In the genomic region with DNA sequence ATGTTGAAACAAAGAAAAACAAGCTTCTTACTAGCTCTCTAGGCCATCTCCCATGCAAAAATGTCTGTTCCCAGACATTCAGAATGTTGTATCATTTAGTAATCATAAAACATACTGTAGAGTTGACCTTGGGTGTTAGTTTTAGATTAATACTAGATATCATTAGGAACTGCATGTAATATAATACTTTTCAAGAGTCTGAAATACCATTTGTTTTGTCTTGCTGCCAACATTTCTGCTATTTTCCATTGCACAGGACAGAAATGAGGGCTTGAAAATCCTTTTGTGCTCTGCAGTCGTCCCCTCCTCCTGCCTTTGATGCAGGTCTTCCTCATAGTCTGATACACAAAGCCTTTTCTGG, we compare ENCODE assay signal across 11 cellular contexts.
DNase-seq lines count a peak whose midpoint lies in the region; ATAC-seq and TF ChIP-seq lines count a peak whose summit lies in the region.
"Had no signal": no experiment of that assay in that cellular context is flagged by ENCODE, and none has a peak within 500 bp of the region (broad histone marks: within the 10 kb centered on the region; RNA-seq: fewer than 3 reads in every experiment).

No MANE protein-coding gene starts in this region.

- DNase-seq in NCI-H345 (lab: John Stamatoyannopoulos, UW) (peak; percentile 6), NCI-H345 treated with DMSO at 0.1 percent for 48 hours (lab: John Stamatoyannopoulos, UW; ENCODE audit: unreplicated experiment) (no peak), cardiac fibroblast (ENCODE audit: low read depth in 2 of 2) (peak; percentile 48 to 79), upper lobe of left lung (no peak), G401 (ENCODE audit: low spot score) (no peak), NCI-H82 treated with DMSO at 0.1 percent for 48 hours (lab: John Stamatoyannopoulos, UW; ENCODE audit: unreplicated experiment) (no peak)
- DNase-seq in stimulated activated CD4-positive, alpha-beta T cell treated with anti-CD3 and anti-CD28 coated beads, Interleukin-4, amount 100 ng/mL, for 1 hour, result no peak
- DNase-seq: activated naive CD4-positive, alpha-beta T cell treated with anti-CD3 and anti-CD28 coated beads for 36 hours; mucosa of descending colon; NCI-H526 had no signal

- in situ Hi-C loops in G401 (cut with HindIII; ENCODE audit: low sequenced_read_pairs), result no loop called here

- no peak for TF ChIP-seq EP300 in upper lobe of left lung (IDR thresholded peaks at IDR 0.05)

- H3K27me3 ChIP-seq in upper lobe of left lung, result no peaks in the 10 kb centered on the region

- H3K9me3 ChIP-seq in mesodermal cell (ENCODE audit: control insufficient read depth, low read length), result no peaks in the 10 kb centered on the region
- H3K9me3 ChIP-seq in upper lobe of left lung, result no peaks in the 10 kb centered on the region
- H3K9me3 ChIP-seq: mucosa of descending colon had no signal

- H3K36me3 ChIP-seq in mesodermal cell (ENCODE audit: control insufficient read depth, insufficient read depth, low read length) (no peaks in the 10 kb centered on the region), upper lobe of left lung (no peaks in the 10 kb centered on the region)

- H3K4me3 ChIP-seq in cardiac fibroblast (replicated peaks in 1 of 2; ENCODE audit: low read depth in 2 of 2, low read length in 2 of 2), result no peak overlapping the region
- no peak overlapping the region for H3K4me3 ChIP-seq in mesodermal cell (ENCODE audit: extremely low read depth, insufficient read depth, low read length, poor library complexity, severe bottlenecking)
- H3K4me3 ChIP-seq in upper lobe of left lung, result no peak overlapping the region
- H3K4me3 ChIP-seq: mucosa of descending colon had no signal

- no peak for TF ChIP-seq CTCF in cardiac fibroblast (IDR thresholded peaks at IDR 0.05; ENCODE audit: low read depth, low read length)
- no peak for TF ChIP-seq CTCF in upper lobe of left lung (IDR thresholded peaks at IDR 0.05)

- H3K27ac ChIP-seq in mesodermal cell (ENCODE audit: low read depth, low read length, severe bottlenecking) (peak overlapping the region; percentile 78), upper lobe of left lung (peak overlapping the region in 1 of 4 donors; percentile 2)

- no peak for TF ChIP-seq POLR2A in upper lobe of left lung (IDR thresholded peaks at IDR 0.05)

- WGBS in mesodermal cell (ENCODE audit: insufficient coverage in 2 of 2), 2 experiments, result 60% methylated on average over 1 of the region's 1 CpG; no CpG with 5 or more reads in 1 of the 2 experiments
- WGBS in upper lobe of left lung, 2 donors, result 29 to 35% methylated on average over 1 of the region's 1 CpG

- H3K4me1 ChIP-seq in mesodermal cell (ENCODE audit: control insufficient read depth, insufficient read depth, low read length, poor library complexity, severe bottlenecking) (peaks cover 33% of the 10 kb centered on the region), upper lobe of left lung (peaks cover 11 to 19% (median 15%) of the 10 kb centered on the region in 4 donors)

- peak; percentile 21 to 59 for ATAC-seq in upper lobe of left lung (ENCODE audit: low FRiP score in 2 of 2)
- ATAC-seq: mucosa of descending colon had no signal

Comparison
In these comparisons a context has a peak if more than half of its experiments do, and no peak if none do; other contexts are left out.
1. DNase-seq: peak in NCI-H345 (single experiment) and cardiac fibroblast (2 of 2); none in NCI-H345 treated with DMSO at 0.1 percent for 48 hours (single experiment), upper lobe of left lung (0 of 2), stimulated activated CD4-positive, alpha-beta T cell treated with anti-CD3 and anti-CD28 coated beads, Interleukin-4, amount 100 ng/mL, for 1 hour (single experiment), G401 (single experiment) and NCI-H82 treated with DMSO at 0.1 percent for 48 hours (single experiment).